8 cellular contexts compared by ENCODE assay signal in the genomic region with DNA sequence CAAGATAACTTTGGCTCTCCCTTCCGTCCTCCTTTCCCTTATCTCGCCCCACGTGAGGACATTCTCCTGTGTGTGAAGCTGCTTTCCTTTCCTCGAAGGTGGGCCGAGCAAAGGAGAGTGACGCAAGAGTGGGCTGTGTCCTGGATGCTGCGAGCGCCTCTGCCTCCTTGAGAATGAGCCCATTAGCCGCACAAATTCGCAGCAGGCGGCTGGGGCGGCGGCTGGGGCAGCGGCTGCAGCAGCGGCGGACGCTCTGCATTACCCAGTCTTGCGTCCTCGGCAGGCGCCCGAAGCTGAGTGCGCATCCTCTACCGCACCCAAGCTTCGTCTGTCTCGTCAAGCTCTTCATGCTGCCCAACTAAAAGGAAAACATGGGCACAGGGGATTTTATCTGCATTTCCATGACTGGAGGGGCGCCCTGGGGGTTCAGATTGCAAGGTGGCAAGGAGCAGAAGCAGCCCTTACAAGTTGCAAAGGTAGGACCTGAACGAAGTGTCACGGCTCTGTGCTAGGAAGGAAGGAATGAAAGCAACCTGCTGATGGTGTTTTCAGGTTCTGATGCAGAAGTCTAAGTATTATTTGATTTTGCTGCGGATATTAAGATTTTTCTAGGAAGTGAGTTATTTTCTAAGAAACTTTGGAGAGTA. TPM values are rescaled to one million over a fixed set of nuclear protein-coding genes. Genes with fewer than 3 reads are reported as not detected.
A peak's percentile ranks its signal among the peaks of the same experiment; 100 is the strongest.
DNase-seq lines count a peak whose midpoint lies in the region; ATAC-seq and TF ChIP-seq lines count a peak whose summit lies in the region.

A gene with protein sequence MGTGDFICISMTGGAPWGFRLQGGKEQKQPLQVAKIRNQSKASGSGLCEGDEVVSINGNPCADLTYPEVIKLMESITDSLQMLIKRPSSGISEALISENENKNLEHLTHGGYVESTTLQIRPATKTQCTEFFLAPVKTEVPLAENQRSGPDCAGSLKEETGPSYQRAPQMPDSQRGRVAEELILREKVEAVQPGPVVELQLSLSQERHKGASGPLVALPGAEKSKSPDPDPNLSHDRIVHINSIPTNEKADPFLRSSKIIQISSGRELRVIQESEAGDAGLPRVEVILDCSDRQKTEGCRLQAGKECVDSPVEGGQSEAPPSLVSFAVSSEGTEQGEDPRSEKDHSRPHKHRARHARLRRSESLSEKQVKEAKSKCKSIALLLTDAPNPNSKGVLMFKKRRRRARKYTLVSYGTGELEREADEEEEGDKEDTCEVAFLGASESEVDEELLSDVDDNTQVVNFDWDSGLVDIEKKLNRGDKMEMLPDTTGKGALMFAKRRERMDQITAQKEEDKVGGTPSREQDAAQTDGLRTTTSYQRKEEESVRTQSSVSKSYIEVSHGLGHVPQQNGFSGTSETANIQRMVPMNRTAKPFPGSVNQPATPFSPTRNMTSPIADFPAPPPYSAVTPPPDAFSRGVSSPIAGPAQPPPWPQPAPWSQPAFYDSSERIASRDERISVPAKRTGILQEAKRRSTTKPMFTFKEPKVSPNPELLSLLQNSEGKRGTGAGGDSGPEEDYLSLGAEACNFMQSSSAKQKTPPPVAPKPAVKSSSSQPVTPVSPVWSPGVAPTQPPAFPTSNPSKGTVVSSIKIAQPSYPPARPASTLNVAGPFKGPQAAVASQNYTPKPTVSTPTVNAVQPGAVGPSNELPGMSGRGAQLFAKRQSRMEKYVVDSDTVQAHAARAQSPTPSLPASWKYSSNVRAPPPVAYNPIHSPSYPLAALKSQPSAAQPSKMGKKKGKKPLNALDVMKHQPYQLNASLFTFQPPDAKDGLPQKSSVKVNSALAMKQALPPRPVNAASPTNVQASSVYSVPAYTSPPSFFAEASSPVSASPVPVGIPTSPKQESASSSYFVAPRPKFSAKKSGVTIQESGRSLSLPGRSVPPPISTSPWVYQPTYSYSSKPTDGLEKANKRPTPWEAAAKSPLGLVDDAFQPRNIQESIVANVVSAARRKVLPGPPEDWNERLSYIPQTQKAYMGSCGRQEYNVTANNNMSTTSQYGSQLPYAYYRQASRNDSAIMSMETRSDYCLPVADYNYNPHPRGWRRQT (plus strand): TSS at position 189 of the 647 bp plus-strand sequence. CDS start 183 bp downstream, at position 372.

- ATAC-seq in HG02642 (IDR thresholded peaks at IDR 0.05; ENCODE audit: poor library complexity, unreplicated experiment) = peak; percentile 85
- ATAC-seq in left lung = peak; percentile 92

- DNase-seq in NCI-H1417 (lab: John Stamatoyannopoulos, UW) (peak in 2 of 3 experiments; percentile 78 to 89), WERI-Rb-1 (peak; percentile 80), dermis blood vessel endothelial cell (peak; percentile 71), left lung (peak; percentile 60 to 87), COLO668 (lab: John Stamatoyannopoulos, UW; ENCODE audit: unreplicated experiment) (no peak)
- peak; percentile 20 to 26 for DNase-seq in stimulated activated CD4-positive, alpha-beta T cell treated with anti-CD3 and anti-CD28 coated beads, Interleukin-2, amount 100 ng/mL, for 48 hours

- H3K36me3 ChIP-seq in WERI-Rb-1 (no peaks in the 10 kb centered on the region), left lung (no peaks in the 10 kb centered on the region)

- intact Hi-C loops in left lung (cut with DNase I) = no loop called here

- H3K27ac ChIP-seq in WERI-Rb-1 (no peak within 1 kb of the TSS), left lung (no peak within 1 kb of the TSS)

- TF ChIP-seq CTCF in GM12875 (IDR thresholded peaks at IDR 0.05; ENCODE audit: borderline replicate concordance, insufficient read depth, low read depth, low read length) (no peak), WERI-Rb-1 (IDR thresholded peaks at IDR 0.05; ENCODE audit: low read depth, low read length) (no peak), left lung (IDR thresholded peaks at IDR 0.05) (no peak)

- H3K27me3 ChIP-seq in WERI-Rb-1 (ENCODE audit: insufficient read depth, low read depth, severe bottlenecking) (no peaks in the 10 kb centered on the region), left lung (peaks cover 0 to 25% of the 10 kb centered on the region in 2 donors)

- peak within 1 kb of the TSS; percentile 35 for H3K4me3 ChIP-seq in GM12875 (ENCODE audit: low read depth, low read length)
- peak within 1 kb of the TSS; percentile 40 for H3K4me3 ChIP-seq in WERI-Rb-1 (ENCODE audit: low read depth, low read length)
- peak within 1 kb of the TSS; percentile 19 to 23 for H3K4me3 ChIP-seq in left lung

- H3K9me3 ChIP-seq in WERI-Rb-1 (ENCODE audit: severe bottlenecking) = no peaks in the 10 kb centered on the region
- no peaks in the 10 kb centered on the region for H3K9me3 ChIP-seq in left lung

- H3K4me1 ChIP-seq in left lung = peaks cover 0 to 14% of the 10 kb centered on the region in 2 donors

RNA-seq across cellular contexts. Expression of the gene that starts here (rescaled TPM):
- total RNA-seq in dermis blood vessel endothelial cell (0.17 and 0.19 TPM in 2 replicates), left lung (10 to 100 TPM; 14.4 to 30.7 TPM)

Comparison
In these comparisons a context has a peak if more than half of its experiments do, and no peak if none do; other contexts are left out.
1. RNA of the gene that starts here (total RNA-seq): 14.4 to 30.7 TPM in left lung; 0.17 to 0.19 TPM in dermis blood vessel endothelial cell; every median in the first group is over 10 times any median in the second.
2. Peak in DNase-seq in dermis blood vessel endothelial cell; RNA of the gene not detected or under 1 TPM.
3. Peak in every context shown above with its lines, with median percentiles within 50 percentile points of each other: H3K4me3 ChIP-seq.